ENCODE assay signal across 9 cellular contexts in the genomic region with DNA sequence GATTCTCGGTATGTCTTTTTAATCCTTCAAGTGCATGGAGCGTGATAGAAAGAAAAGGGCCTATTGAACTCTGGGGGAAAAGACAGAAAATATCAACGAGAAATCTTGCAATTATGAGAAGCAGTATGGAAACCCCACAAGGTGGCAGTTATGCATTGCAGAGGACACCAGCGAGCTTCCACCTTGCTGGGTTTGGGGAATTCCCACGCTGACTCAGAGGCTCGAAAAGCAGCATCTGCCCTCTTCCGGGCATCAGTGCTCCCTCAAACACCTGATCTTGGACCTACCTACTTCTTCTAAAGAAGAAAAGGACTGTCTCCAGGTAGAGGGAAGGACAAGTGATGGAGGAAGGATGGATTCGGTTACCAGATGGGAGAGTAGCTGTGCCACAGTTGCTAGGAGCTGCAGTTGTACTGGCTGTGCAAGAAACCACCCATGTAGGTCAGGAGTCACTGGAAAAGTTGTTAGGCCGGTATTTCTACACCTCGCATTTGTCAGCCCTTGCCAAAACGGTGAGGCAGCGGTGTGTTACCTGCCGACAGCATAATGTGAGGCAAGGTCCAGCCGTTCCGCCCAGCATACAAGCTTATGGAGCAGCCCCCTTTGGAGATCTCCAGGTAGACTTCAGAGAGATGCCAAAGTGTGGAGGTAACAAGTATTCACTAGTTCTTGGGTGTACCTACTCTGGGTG. TPM values are rescaled to one million over a fixed set of nuclear protein-coding genes. Genes with fewer than 3 reads are reported as not detected.
DNase-seq lines count a peak whose midpoint lies in the region; ATAC-seq and TF ChIP-seq lines count a peak whose summit lies in the region.
"Not testable (repeated sequence)": the region's sequence is repeated elsewhere in the genome, so short reads cannot be mapped to it uniquely, and the experiment has no call there.
"Had no signal": no experiment of that assay in that cellular context is flagged by ENCODE, and none has a peak within 500 bp of the region (broad histone marks: within the 10 kb centered on the region; RNA-seq: fewer than 3 reads in every experiment).

No MANE protein-coding gene starts in this region.

- peak overlapping the region in 1 of 2 donors; percentile 88 for H3K27ac Mint-ChIP-seq in stimulated activated naive CD8-positive, alpha-beta T cell treated with anti-CD3 and anti-CD28 coated beads, Interleukin-15, amount 100 ng/mL, for 72 hours

- not testable (repeated sequence) for H3K9ac ChIP-seq in mammary epithelial cell (ENCODE audit: insufficient read depth, low read length)

- WGBS in mammary epithelial cell (ENCODE audit: low coverage, missing lambda C conversion rate) = 11% methylated on average over 13 of the region's 15 CpGs
- 54 to 62% methylated on average over 15 of the region's 15 CpGs for WGBS in lung, 2 donors

- TF ChIP-seq CTCF in WERI-Rb-1 (IDR thresholded peaks at IDR 0.05; ENCODE audit: low read depth, low read length) (0 out of 2 replicates have a peak, but pooled peaks have one; percentile 9), mammary epithelial cell (conservative IDR thresholded peaks at IDR 0.05 in 1 of 2, IDR thresholded peaks at IDR 0.05 in 1 of 2; ENCODE audit: extremely low read depth in 1 of 2, insufficient read depth in 1 of 2, low read depth in 1 of 2, low read length in 2 of 2) (peak; percentile 18 to 55)
- TF ChIP-seq CTCF in lung (IDR thresholded peaks at IDR 0.05; ENCODE audit: control extremely low read depth, extremely low read depth) = not testable (repeated sequence)

- peaks cover 13% of the 10 kb centered on the region for H3K4me1 ChIP-seq in mammary epithelial cell (ENCODE audit: insufficient read depth, low read length)
- H3K4me1 ChIP-seq in lung (ENCODE audit: control insufficient read depth in 2 of 2, insufficient read depth in 2 of 2, low read length in 2 of 2) = not testable (repeated sequence)

- not testable (repeated sequence) for H3K9me3 Mint-ChIP-seq in stimulated activated naive CD8-positive, alpha-beta T cell treated with anti-CD3 and anti-CD28 coated beads, Interleukin-15, amount 100 ng/mL, for 72 hours

- not testable (repeated sequence) for H4K20me1 ChIP-seq in mammary epithelial cell (ENCODE audit: insufficient read depth, low read length)

- H2AFZ ChIP-seq in mammary epithelial cell (ENCODE audit: low read depth, low read length) = peak overlapping the region; percentile 66

- dilution Hi-C loops in mammary epithelial cell (cut with HindIII; ENCODE audit: low sequenced_read_pairs) = not testable (repeated sequence)

- H3K4me3 ChIP-seq in WERI-Rb-1 (ENCODE audit: low read depth, low read length); mammary epithelial cell (replicated peaks in 1 of 3; ENCODE audit: insufficient read depth in 1 of 3, low read depth in 2 of 3, low read length in 3 of 3); lung: not testable (repeated sequence)

- peaks cover 13% of the 10 kb centered on the region for H3K4me1 Mint-ChIP-seq in stimulated activated naive CD8-positive, alpha-beta T cell treated with anti-CD3 and anti-CD28 coated beads, Interleukin-15, amount 100 ng/mL, for 72 hours

- peak overlapping the region in 1 of 2 donors; percentile 31 for H3K4me3 Mint-ChIP-seq in stimulated activated naive CD8-positive, alpha-beta T cell treated with anti-CD3 and anti-CD28 coated beads, Interleukin-15, amount 100 ng/mL, for 72 hours

- H3K4me2 ChIP-seq in mammary epithelial cell (ENCODE audit: insufficient read depth, low read depth, low read length) = not testable (repeated sequence)

- DNase-seq in ELF-1 (ENCODE audit: low read depth, low spot score) (peak; percentile 42), NCI-H1417 (lab: John Stamatoyannopoulos, UW) (peak in 2 of 3 experiments; percentile 20 to 50), activated T-cell treated with anti-CD3 and anti-CD28 coated beads for 48 hours (ENCODE audit: low read depth) (peak; percentile 60), mammary epithelial cell (peak; percentile 86), lung (ENCODE audit: low spot score) (peak; percentile 55)
- not testable (repeated sequence) for DNase-seq in WERI-Rb-1
- peak; percentile 47 to 52 for DNase-seq in stimulated activated CD4-positive, alpha-beta T cell treated with anti-CD3 and anti-CD28 coated beads, Interleukin-2, amount 100 ng/mL, for 48 hours
- peak; percentile 62 to 80 for DNase-seq in stimulated activated naive CD8-positive, alpha-beta T cell treated with anti-CD3 and anti-CD28 coated beads, Interleukin-15, amount 100 ng/mL, for 72 hours

- intact Hi-C loops in mammary epithelial cell (cut with micrococcal nuclease) = loop anchor here (1.0 to 5.0 kb wide), 3 partner anchors 45 to 489 kb away; partner anchors contain the start of gene NAGK

- in situ Hi-C loops in mammary epithelial cell (cut with MboI; ENCODE audit: low sequenced_read_pairs in 2 of 2) = not testable (repeated sequence)

- H3K79me2 ChIP-seq in mammary epithelial cell (ENCODE audit: insufficient read depth, low read length) = not testable (repeated sequence)

- BruUV-seq in mammary epithelial cell (replicated peaks; lab: Mats Ljungman, UMichigan) = not testable (repeated sequence)

- CTCF ChIA-PET in mammary epithelial cell (lab: Charles Lee; ENCODE audit: low non-redundant PET) = interaction anchor here (1.2 kb wide), 2 partner anchors 46 to 308 kb away, joined by 4 to 7 read pairs; partner anchors contain the start of gene ZNF638

- H3K27ac ChIP-seq in WERI-Rb-1; mammary epithelial cell (ENCODE audit: insufficient read depth, low read depth, low read length); lung (ENCODE audit: low read depth in 1 of 2, low read length in 1 of 2): not testable (repeated sequence)

- H3K27me3 ChIP-seq in WERI-Rb-1 (ENCODE audit: insufficient read depth, low read depth, severe bottlenecking); mammary epithelial cell (ENCODE audit: insufficient read depth, low read length); lung (ENCODE audit: control insufficient read depth, insufficient read depth): not testable (repeated sequence)

- ATAC-seq in lung (ENCODE audit: insufficient read depth, low FRiP score); stimulated activated naive CD8-positive, alpha-beta T cell treated with anti-CD3 and anti-CD28 coated beads, Interleukin-15, amount 100 ng/mL, for 72 hours: not testable (repeated sequence)

- H3K27me3 Mint-ChIP-seq in stimulated activated naive CD8-positive, alpha-beta T cell treated with anti-CD3 and anti-CD28 coated beads, Interleukin-15, amount 100 ng/mL, for 72 hours = not testable (repeated sequence)

- H3K9me3 ChIP-seq in WERI-Rb-1 (ENCODE audit: severe bottlenecking); mammary epithelial cell (replicated peaks; ENCODE audit: insufficient read depth, low read length); lung (ENCODE audit: control insufficient read depth in 2 of 2, insufficient read depth in 1 of 2, low read length in 1 of 2): not testable (repeated sequence)

- not testable (repeated sequence) for H3K36me3 ChIP-seq in WERI-Rb-1; mammary epithelial cell (ENCODE audit: insufficient read depth, low read length); lung (ENCODE audit: control insufficient read depth in 2 of 2, insufficient read depth in 2 of 2, low read length in 2 of 2)

RNA-seq across cellular contexts. Expression of gene TEX261, which starts 29.0 kb away (rescaled TPM):
- total RNA-seq in mammary epithelial cell = 10 to 100 TPM; 30.0 to 61.6 TPM
- polyA plus RNA-seq in mammary epithelial cell = 59.6 TPM
- polyA minus RNA-seq in mammary epithelial cell = 146 TPM
- total RNA-seq in lung = 10 to 100 TPM; 23.0 to 55.8 TPM
- polyA plus RNA-seq in lung = 10 to 100 TPM; 31.8 to 36.9 TPM

RNA-seq across cellular contexts. Expression of gene NAGK, which starts 44.8 kb away (rescaled TPM):
- 10 to 100 TPM; 29.5 to 80.8 TPM for total RNA-seq in mammary epithelial cell
- polyA plus RNA-seq in mammary epithelial cell = 60.0 TPM
- 46.5 TPM for polyA minus RNA-seq in mammary epithelial cell
- total RNA-seq in lung = 100 to 1,000 TPM in 1 of 2 donors, 10 to 100 TPM in 1; 48.2 to 132 TPM
- polyA plus RNA-seq in lung = 100 to 1,000 TPM; 133 to 162 TPM

RNA-seq across cellular contexts. Expression of gene ANKRD53, which starts 45.3 kb away (rescaled TPM):
- total RNA-seq in mammary epithelial cell = under 1 TPM in 1 of 2 donors, not detected in 1; 0.83 TPM
- polyA plus RNA-seq in mammary epithelial cell = 0.18 TPM
- polyA minus RNA-seq in mammary epithelial cell = 1.7 TPM
- 1 to 10 TPM in 1 of 2 donors, under 1 TPM in 1; 0.82 to 2.5 TPM for total RNA-seq in lung
- under 1 TPM; 0.63 to 0.69 TPM for polyA plus RNA-seq in lung
- total RNA-seq: NCI-H460 had no signal
